In genomic region chr5:172920447-172920849, GRCh38 we compare ENCODE assay signal across 9 cellular contexts. TPM values are rescaled to one million over a fixed set of nuclear protein-coding genes. Genes with fewer than 3 reads are reported as not detected.
DNase-seq lines count a peak whose midpoint lies in the region; TF ChIP-seq lines count a peak whose summit lies in the region.
"Had no signal": no experiment of that assay in that cellular context is flagged by ENCODE, and none has a peak within 500 bp of the region (broad histone marks: within the 10 kb centered on the region; RNA-seq: fewer than 3 reads in every experiment).

No MANE protein-coding gene starts in this region.

- dilution Hi-C loops in mammary epithelial cell (cut with HindIII; ENCODE audit: low sequenced_read_pairs), result no loop called here

- H3K4me1 ChIP-seq in mammary epithelial cell (ENCODE audit: insufficient read depth, low read length), result peaks cover 8% of the 10 kb centered on the region
- no peaks in the 10 kb centered on the region for H3K4me1 ChIP-seq in uterus
- no peaks in the 10 kb centered on the region for H3K4me1 ChIP-seq in MM.1S (ENCODE audit: low read length)

- no peak overlapping the region for H3K4me3 ChIP-seq in mammary epithelial cell (replicated peaks in 1 of 3; ENCODE audit: insufficient read depth in 1 of 3, low read depth in 2 of 3, low read length in 3 of 3)
- no peak overlapping the region for H3K4me3 ChIP-seq in uterus
- H3K4me3 ChIP-seq in MM.1S (ENCODE audit: low read length), result no peak overlapping the region

- TF ChIP-seq EP300 in Ishikawa (IDR thresholded peaks at IDR 0.05; ENCODE audit: borderline replicate concordance), result peak; percentile 73; the same call in 1 of the 2 replicates

- H3K4me2 ChIP-seq in mammary epithelial cell (ENCODE audit: insufficient read depth, low read depth, low read length) (no peak overlapping the region), MM.1S (ENCODE audit: low read depth, low read length) (no peak overlapping the region)

- CTCF ChIA-PET in mammary epithelial cell (lab: Charles Lee; ENCODE audit: low non-redundant PET), result no interaction called here

- no peak overlapping the region for H3K27ac ChIP-seq in mammary epithelial cell (ENCODE audit: insufficient read depth, low read depth, low read length)
- peak overlapping the region; percentile 72 to 77 for H3K27ac ChIP-seq in uterus
- no peak overlapping the region for H3K27ac ChIP-seq in MM.1S (ENCODE audit: low read length)

- TF ChIP-seq RAD21 in Ishikawa (IDR thresholded peaks at IDR 0.05; ENCODE audit: low read depth), result no peak

- H3K9me2 ChIP-seq in MM.1S (replicated peaks; ENCODE audit: insufficient read depth, low read length), result no peaks in the 10 kb centered on the region

- H3K9ac ChIP-seq in mammary epithelial cell (ENCODE audit: insufficient read depth, low read length), result no peak overlapping the region
- no peak overlapping the region for H3K9ac ChIP-seq in MM.1S (ENCODE audit: low read length)

- DNase-seq in mammary epithelial cell, result peak; percentile 49
- DNase-seq in lung microvascular endothelial cell (ENCODE audit: low read depth in 2 of 2), result peak; percentile 61 to 98
- DNase-seq in uterus, result peak; percentile 66 to 88
- no peak for DNase-seq in DMS79 treated with DMSO at 0.1 percent for 48 hours (lab: John Stamatoyannopoulos, UW)
- DNase-seq in MM.1S, result no peak
- no peak for DNase-seq in NCI-H128 (lab: John Stamatoyannopoulos, UW; ENCODE audit: unreplicated experiment)
- DNase-seq: NCI-H446 treated with DMSO at 0.1 percent for 48 hours, T-helper 9 cell had no signal

- BruUV-seq in mammary epithelial cell (replicated peaks; lab: Mats Ljungman, UMichigan), result no TSS peak

- H3K79me2 ChIP-seq in mammary epithelial cell (ENCODE audit: insufficient read depth, low read length), result no peaks in the 10 kb centered on the region
- peaks cover 2% of the 10 kb centered on the region; the same call in 1 of the 2 replicates for H3K79me2 ChIP-seq in MM.1S (ENCODE audit: low read length)

- 47% methylated on average over 9 of the region's 13 CpGs for WGBS in mammary epithelial cell (ENCODE audit: low coverage, missing lambda C conversion rate)

- H3K9me3 ChIP-seq in mammary epithelial cell (replicated peaks; ENCODE audit: insufficient read depth, low read length) (no peaks in the 10 kb centered on the region), uterus (no peaks in the 10 kb centered on the region), MM.1S (replicated peaks; ENCODE audit: insufficient read depth, low read length) (no peaks in the 10 kb centered on the region)

- H4K20me1 ChIP-seq in mammary epithelial cell (ENCODE audit: insufficient read depth, low read length) (no peaks in the 10 kb centered on the region), MM.1S (ENCODE audit: insufficient read depth, low read length) (no peaks in the 10 kb centered on the region)

- H3K27me3 ChIP-seq in mammary epithelial cell (ENCODE audit: insufficient read depth, low read length) (no peaks in the 10 kb centered on the region), uterus (no peaks in the 10 kb centered on the region), MM.1S (replicated peaks; ENCODE audit: insufficient read depth, low read length) (no peaks in the 10 kb centered on the region)

- peak in 1 of 2 donors; percentile 12 for TF ChIP-seq POLR2A in uterus (IDR thresholded peaks at IDR 0.05)

- H2AFZ ChIP-seq in mammary epithelial cell (ENCODE audit: low read depth, low read length), result no peak overlapping the region
- no peak overlapping the region for H2AFZ ChIP-seq in MM.1S (ENCODE audit: low read length)

- TF ChIP-seq CTCF in mammary epithelial cell (conservative IDR thresholded peaks at IDR 0.05 in 1 of 2, IDR thresholded peaks at IDR 0.05 in 1 of 2; ENCODE audit: extremely low read depth in 1 of 2, insufficient read depth in 1 of 2, low read depth in 1 of 2, low read length in 2 of 2) (no peak), uterus (IDR thresholded peaks at IDR 0.05) (no peak), MM.1S (IDR thresholded peaks at IDR 0.05; ENCODE audit: low read length) (no peak)

- no peaks in the 10 kb centered on the region for H3F3A ChIP-seq in MM.1S (ENCODE audit: insufficient read depth, low read length)

- H3K36me3 ChIP-seq in mammary epithelial cell (ENCODE audit: insufficient read depth, low read length) (no peaks in the 10 kb centered on the region), uterus (no peaks in the 10 kb centered on the region), MM.1S (replicated peaks; ENCODE audit: insufficient read depth, low read length) (peaks cover 11% of the 10 kb centered on the region)

- in situ Hi-C loops in mammary epithelial cell (cut with MboI; ENCODE audit: low sequenced_read_pairs in 2 of 2), result loop anchor here (10.0 kb wide), 1 partner anchor 446 kb away; no protein-coding TSS in a partner anchor

- intact Hi-C loops in mammary epithelial cell (cut with micrococcal nuclease) (no loop called here), uterus (cut with DNase I; ENCODE audit: low total_unique reads) (no loop called here)

TF ChIP-seq in Ishikawa, 13 proteins besides CTCF, POLR2A, EP300 and RAD21:
- peak; percentile 38 for TF ChIP-seq MAX (IDR thresholded peaks at IDR 0.05)
- TF ChIP-seq REST (IDR thresholded peaks at IDR 0.05; ENCODE audit: low read depth), result no peak
- TF ChIP-seq TAF1 (IDR thresholded peaks at IDR 0.05; ENCODE audit: low read depth), result no peak
- TF ChIP-seq FOXM1 (IDR thresholded peaks at IDR 0.05; ENCODE audit: borderline replicate concordance, low read depth), result 0 out of 2 replicates have a peak, but pooled peaks have one; percentile 32
- no peak for TF ChIP-seq NFIC (IDR thresholded peaks at IDR 0.05)
- no peak for TF ChIP-seq CREB1 (IDR thresholded peaks at IDR 0.05; ENCODE audit: low read depth)
- TF ChIP-seq EGR1 (IDR thresholded peaks at IDR 0.05), result no peak
- no peak for TF ChIP-seq TEAD4 (IDR thresholded peaks at IDR 0.05)
- TF ChIP-seq USF1 (IDR thresholded peaks at IDR 0.05), result no peak
- TF ChIP-seq ZBTB7A (IDR thresholded peaks at IDR 0.05; ENCODE audit: low read depth), result no peak
- peak; percentile 67 for TF ChIP-seq TCF12 (IDR thresholded peaks at IDR 0.05; ENCODE audit: low read depth)
- TF ChIP-seq YY1 (IDR thresholded peaks at IDR 0.05; ENCODE audit: low read depth), result no peak

RNA-seq across cellular contexts. Expression of gene RPL26L1, which starts 38.8 kb away (rescaled TPM):
- total RNA-seq in mammary epithelial cell, result 10 to 100 TPM; 31.8 to 58.5 TPM
- 120 TPM for polyA plus RNA-seq in mammary epithelial cell
- 11.9 TPM for polyA minus RNA-seq in mammary epithelial cell
- total RNA-seq in lung microvascular endothelial cell, result 27.2 and 28.4 TPM in 2 replicates
- 10 to 100 TPM in 3 of 4 donors, 1 to 10 TPM in 1; 8.7 to 35.3 (median 21.1) TPM for total RNA-seq in uterus

Comparison
In these comparisons a context has a peak if more than half of its experiments do, and no peak if none do; other contexts are left out.
1. DNase-seq: peak in mammary epithelial cell (single experiment), lung microvascular endothelial cell (2 of 2) and uterus (2 of 2); none in DMS79 treated with DMSO at 0.1 percent for 48 hours (single experiment), MM.1S (single experiment) and NCI-H128 (single experiment).
2. H3K27ac ChIP-seq: peak in uterus (2 of 2); none in mammary epithelial cell (single experiment) and MM.1S (single experiment).